ENCODE assay signal across 32 cellular contexts in genomic region chr12:63808631-63809030, GRCh38. TPM values are rescaled to one million over a fixed set of nuclear protein-coding genes. Genes with fewer than 3 reads are reported as not detected.
"Had no signal": no experiment of that assay in that cellular context is flagged by ENCODE, and none has a peak within 500 bp of the region (broad histone marks: within the 10 kb centered on the region; RNA-seq: fewer than 3 reads in every experiment).

No MANE protein-coding gene starts in this region.

- ATAC-seq: activated CD8-positive, alpha-beta T cell treated with anti-CD3 and anti-CD28 coated beads, Interleukin-2, amount 10 ng/mL, durations not matched to agents 7 days and 5 days; body of pancreas; PC-3; Right ventricle myocardium inferior had no signal

- H3K9me3 ChIP-seq: body of pancreas had no signal

- DNase-seq: activated CD4-positive, alpha-beta T cell treated with anti-CD3 and anti-CD28 coated beads for 1 hour; activated CD4-positive, alpha-beta T cell treated with anti-CD3 and anti-CD28 coated beads for 48 hours; activated CD4-positive, alpha-beta T cell treated with anti-CD3 and anti-CD28 coated beads, Interleukin-2, amount 50 U/mL, for 48 hours; activated CD4-positive, CD25-positive, alpha-beta regulatory T cell; activated CD8-positive, alpha-beta T cell treated with anti-CD3 and anti-CD28 coated beads, Interleukin-2, amount 10 ng/mL, durations not matched to agents 7 days and 5 days; activated gamma-delta T cell; activated naive CD4-positive, alpha-beta T cell treated with Interleukin-2 at 50 U/mL for 16 hours; activated naive CD8-positive, alpha-beta T cell treated with anti-CD3 and anti-CD28 coated beads, Interleukin-2, amount 10 ng/mL, durations not matched to agents 7 days and 5 days; activated T-cell treated with anti-CD3 and anti-CD28 coated beads, Interleukin-2, amount 50 U/mL, for 24 hours; body of pancreas; central memory CD4-positive, alpha-beta T cell; NCI-H1092 treated with DMSO at 0.1 percent for 48 hours; NCI-H1417; NCI-H146; NCI-H187; NCI-H2029 treated with DMSO at 0.1 percent for 48 hours; NCI-H2107; NCI-H2171; NCI-H510A; NCI-H526; NCI-H748 treated with DMSO at 0.1 percent for 48 hours; NK-92 treated with Interleukin-12 subunit alpha and Interleukin-12 subunit beta, amount 100 ng/mL, for 24 hours; PC-3; SIG-M5; SW 1271; T-helper 1 cell; T-helper 2 cell; T1000; WERI-Rb-1 had no signal

- H3K9ac ChIP-seq: KMS-11 had no signal

- H3K27ac ChIP-seq: body of pancreas, KMS-11, RWPE1, WERI-Rb-1 had no signal

- H3K4me3 ChIP-seq: body of pancreas had no signal

- H3K4me2 ChIP-seq: KMS-11 had no signal

- H3K27me3 ChIP-seq: body of pancreas had no signal

- H3K36me3 ChIP-seq: WERI-Rb-1 had no signal

RNA-seq across cellular contexts. Expression of gene SRGAP1, which starts 35.9 kb away (rescaled TPM):
- total RNA-seq: activated CD8-positive, alpha-beta T cell treated with anti-CD3 and anti-CD28 coated beads, Interleukin-2, amount 10 ng/mL, durations not matched to agents 7 days and 5 days had no signal
